1 cellular context compared by ENCODE assay signal in the genomic region with DNA sequence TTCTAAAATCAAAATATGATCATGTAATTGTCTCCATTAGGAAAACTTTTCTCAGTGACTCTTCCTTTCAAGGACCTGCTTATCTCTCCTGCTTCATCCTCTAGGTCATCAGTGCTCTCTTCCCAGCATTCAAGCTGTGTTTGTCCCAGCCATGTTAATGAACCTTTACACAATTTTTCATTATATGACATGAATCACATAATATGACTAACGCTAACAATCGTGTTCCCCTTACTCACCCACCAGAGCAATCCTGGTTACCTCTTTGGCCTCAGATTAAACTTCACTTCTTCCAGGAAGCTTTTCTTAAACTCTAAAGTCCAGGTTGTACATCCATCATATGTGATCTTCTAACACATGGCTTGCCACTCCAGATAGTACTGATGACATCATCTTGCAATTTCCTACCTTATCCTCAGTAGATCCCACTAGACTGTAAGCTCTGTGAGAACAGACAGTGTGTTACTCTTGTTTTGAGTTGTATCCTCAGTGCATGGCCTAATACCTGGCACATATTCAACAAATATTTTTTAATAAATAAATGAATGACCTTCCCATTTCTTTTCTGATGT.
TF ChIP-seq lines count a peak whose summit lies in the region.

No MANE protein-coding gene starts in this region.

TF ChIP-seq in K562, 482 proteins besides CTCF, POLR2A, EP300 and RAD21 (continued from another document):
- TF ChIP-seq, protein P1, sequence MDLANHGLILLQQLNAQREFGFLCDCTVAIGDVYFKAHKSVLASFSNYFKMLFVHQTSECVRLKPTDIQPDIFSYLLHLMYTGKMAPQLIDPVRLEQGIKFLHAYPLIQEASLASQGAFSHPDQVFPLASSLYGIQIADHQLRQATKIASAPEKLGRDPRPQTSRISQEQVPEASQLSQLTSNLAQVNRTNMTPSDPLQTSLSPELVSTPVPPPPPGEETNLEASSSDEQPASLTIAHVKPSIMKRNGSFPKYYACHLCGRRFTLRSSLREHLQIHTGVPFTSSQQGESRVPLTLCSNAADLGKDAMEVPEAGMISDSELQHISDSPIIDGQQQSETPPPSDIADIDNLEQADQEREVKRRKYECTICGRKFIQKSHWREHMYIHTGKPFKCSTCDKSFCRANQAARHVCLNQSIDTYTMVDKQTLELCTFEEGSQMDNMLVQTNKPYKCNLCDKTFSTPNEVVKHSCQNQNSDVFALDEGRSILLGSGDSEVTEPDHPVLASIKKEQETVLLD (IDR thresholded peaks at IDR 0.05) = no peak
- no peak for TF ChIP-seq SLC30A9 (CRISPR knock-in tag; IDR thresholded peaks at IDR 0.05)
- TF ChIP-seq JUND (IDR thresholded peaks at IDR 0.05; ENCODE audit: borderline replicate concordance, low read depth, low read length) = no peak
- peak; percentile 27; the same call in 1 of the 3 replicates for TF ChIP-seq JUND (tag; IDR thresholded peaks at IDR 0.05; ENCODE audit: borderline replicate concordance, low read depth, low read length)
- TF ChIP-seq XRCC4 (IDR thresholded peaks at IDR 0.05; ENCODE audit: extremely low read depth, insufficient read depth, insufficient read length) = no peak
- TF ChIP-seq ATF7 (IDR thresholded peaks at IDR 0.05) = 0 out of 2 replicates have a peak, but pooled peaks have one; percentile 18
- no peak for TF ChIP-seq EP400 (IDR thresholded peaks at IDR 0.05)
- TF ChIP-seq ZNF75A (CRISPR knock-in tag; IDR thresholded peaks at IDR 0.05) = no peak
- TF ChIP-seq, protein P2, sequence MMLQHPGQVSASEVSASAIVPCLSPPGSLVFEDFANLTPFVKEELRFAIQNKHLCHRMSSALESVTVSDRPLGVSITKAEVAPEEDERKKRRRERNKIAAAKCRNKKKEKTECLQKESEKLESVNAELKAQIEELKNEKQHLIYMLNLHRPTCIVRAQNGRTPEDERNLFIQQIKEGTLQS (IDR thresholded peaks at IDR 0.05) = peak; percentile 74
- TF ChIP-seq, protein P2 (CRISPR knock-in tag; conservative IDR thresholded peaks at IDR 0.05) = no peak
- TF ChIP-seq HEY1 (CRISPR knock-in tag; IDR thresholded peaks at IDR 0.05; ENCODE audit: borderline replicate concordance) = no peak
